ENCODE assay signal across 12 cellular contexts in genomic region chr5:175384724-175385552, GRCh38. TPM values are rescaled to one million over a fixed set of nuclear protein-coding genes. Genes with fewer than 3 reads are reported as not detected.
"Had no signal": no experiment of that assay in that cellular context is flagged by ENCODE, and none has a peak within 500 bp of the region (broad histone marks: within the 10 kb centered on the region; RNA-seq: fewer than 3 reads in every experiment).

No MANE protein-coding gene starts in this region.

- FAIRE-seq: frontal cortex had no signal

- H3K9me3 ChIP-seq: colonic mucosa, sigmoid colon had no signal

- DNase-seq: activated CD4-positive, alpha-beta T cell treated with anti-CD3 and anti-CD28 coated beads for 4 hours; activated naive CD4-positive, alpha-beta T cell treated with Interleukin-2 at 50 U/mL for 16 hours; caudate nucleus; colonic mucosa; nephron progenitor cell; sigmoid colon; stimulated activated CD4-positive, alpha-beta T cell treated with anti-CD3 and anti-CD28 coated beads, Interleukin-2, amount 100 ng/mL, for 24 hours; stimulated activated naive CD4-positive, alpha-beta T cell; substantia nigra had no signal

- H3K27ac ChIP-seq: colonic mucosa, sigmoid colon had no signal

- H3K4me3 ChIP-seq: colonic mucosa, sigmoid colon had no signal

- H3K36me3 ChIP-seq: colonic mucosa, sigmoid colon had no signal

- H3K27me3 ChIP-seq: colonic mucosa, sigmoid colon had no signal

- H3K4me1 ChIP-seq: colonic mucosa, sigmoid colon had no signal

- H3K4me3 Mint-ChIP-seq: nephron progenitor cell, type B pancreatic cell had no signal

- H3K27ac Mint-ChIP-seq: nephron progenitor cell had no signal

- H3K36me3 Mint-ChIP-seq: type B pancreatic cell had no signal

RNA-seq across cellular contexts. Expression of gene DRD1, which starts 59.0 kb away (rescaled TPM):
- total RNA-seq: kidney epithelial cell, sigmoid colon had no signal
